3 cellular contexts compared by ENCODE assay signal in genomic region chr7:21051865-21052264, GRCh38.
"Had no signal": no experiment of that assay in that cellular context is flagged by ENCODE, and none has a peak within 500 bp of the region (broad histone marks: within the 10 kb centered on the region; RNA-seq: fewer than 3 reads in every experiment).

No MANE protein-coding gene starts in this region.

- H3K4me3 ChIP-seq: GM12878 had no signal

- DNase-seq: GDM1, GF-D8 had no signal

- ATAC-seq: GM12878 had no signal
